In the genomic region with DNA sequence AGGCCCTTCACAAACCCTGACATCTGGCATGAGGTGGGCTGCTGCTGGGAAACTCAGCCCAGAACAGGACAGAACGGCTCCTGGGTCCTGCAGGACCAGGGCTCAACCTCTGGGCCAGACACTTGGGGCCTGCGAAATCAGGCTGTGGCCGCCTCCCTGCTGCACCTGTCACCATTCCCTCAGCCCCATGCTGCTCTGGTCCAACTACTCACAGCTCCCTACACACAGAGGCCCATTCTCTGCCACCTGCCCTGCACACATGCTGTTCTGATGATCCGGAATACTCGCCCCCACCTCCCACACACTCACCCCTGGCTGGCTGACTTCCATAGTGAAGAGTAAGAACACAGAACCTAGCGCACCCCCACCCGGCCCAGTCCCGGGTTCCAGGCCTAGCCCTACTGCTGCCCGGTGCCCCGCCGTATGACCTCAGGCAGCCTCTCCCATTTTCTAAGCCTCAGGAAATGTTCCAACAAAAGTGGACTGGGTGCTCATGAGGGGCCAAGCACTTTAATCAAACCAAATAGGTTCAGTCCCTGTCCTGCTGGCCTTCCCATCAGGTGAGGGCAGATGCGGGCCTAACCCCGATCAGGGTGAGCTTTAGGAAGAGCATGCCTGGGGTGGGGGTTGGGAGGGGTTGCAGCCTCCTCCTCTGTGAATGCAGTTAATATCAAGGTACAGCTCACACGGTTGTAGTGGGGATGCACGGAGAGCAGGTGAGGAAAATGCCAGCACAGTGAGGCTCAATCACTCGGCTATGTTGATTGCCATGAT, we compare ENCODE assay signal across 10 cellular contexts. TPM values are rescaled to one million over a fixed set of nuclear protein-coding genes. Genes with fewer than 3 reads are reported as not detected.
DNase-seq lines count a peak whose midpoint lies in the region; ATAC-seq, FAIRE-seq and TF ChIP-seq lines count a peak whose summit lies in the region.
"Had no signal": no experiment of that assay in that cellular context is flagged by ENCODE, and none has a peak within 500 bp of the region (broad histone marks: within the 10 kb centered on the region; RNA-seq: fewer than 3 reads in every experiment).

No MANE protein-coding gene starts in this region.

- peak overlapping the region; percentile 93 to 99 (median 98) for H3K27ac ChIP-seq in transverse colon

- no peaks in the 10 kb centered on the region for H3K27me3 ChIP-seq in mucosa of stomach (ENCODE audit: control insufficient read depth, insufficient read depth, low read length)
- H3K27me3 ChIP-seq in transverse colon, result no peaks in the 10 kb centered on the region

- peak overlapping the region; percentile 10 for H3K9ac ChIP-seq in mucosa of stomach (ENCODE audit: low read length)

- H3K4me3 ChIP-seq in mucosa of stomach (ENCODE audit: low read length), result no peak overlapping the region
- H3K4me3 ChIP-seq in transverse colon, result no peak overlapping the region

- in situ Hi-C loops in transverse colon (cut with MboI; ENCODE audit: low pct_ligation_motif_present in 1 of 4, low pct_unique_long_range_greater_than_20kb in 1 of 4, low sequenced_read_pairs in 3 of 4), result no loop called here

- no peak for TF ChIP-seq CTCF in transverse colon (IDR thresholded peaks at IDR 0.05)
- no peak for TF ChIP-seq CTCF in omental fat pad (IDR thresholded peaks at IDR 0.05)

- peaks cover 74% of the 10 kb centered on the region for H3K4me1 Mint-ChIP-seq in activated T-cell treated with anti-CD3 and anti-CD28 coated beads, Interleukin-2, amount 50 U/mL, for 24 hours (ENCODE audit: low read depth)
- peaks cover 69% of the 10 kb centered on the region for H3K4me1 Mint-ChIP-seq in activated naive CD8-positive, alpha-beta T cell treated with anti-CD3 and anti-CD28 coated beads, Interleukin-2, amount 50 U/mL, for 24 hours

- H3K4me1 ChIP-seq in mucosa of stomach (ENCODE audit: control insufficient read depth, insufficient read depth, low read length) (peaks cover 71% of the 10 kb centered on the region), transverse colon (peaks cover 44 to 70% (median 67%) of the 10 kb centered on the region in 4 donors)

- no peaks in the 10 kb centered on the region for H3K27me3 Mint-ChIP-seq in activated T-cell treated with anti-CD3 and anti-CD28 coated beads, Interleukin-2, amount 50 U/mL, for 24 hours
- no peaks in the 10 kb centered on the region for H3K27me3 Mint-ChIP-seq in activated naive CD8-positive, alpha-beta T cell treated with anti-CD3 and anti-CD28 coated beads, Interleukin-2, amount 50 U/mL, for 24 hours
- H3K27me3 Mint-ChIP-seq: activated naive CD4-positive, alpha-beta T cell treated with anti-CD3 and anti-CD28 coated beads, Interleukin-2, amount 50 U/mL, for 24 hours had no signal

- H3K9me3 ChIP-seq in mucosa of stomach (ENCODE audit: control insufficient read depth, low read length) (no peaks in the 10 kb centered on the region), transverse colon (no peaks in the 10 kb centered on the region)

- H3K36me3 ChIP-seq in mucosa of stomach (ENCODE audit: control insufficient read depth, insufficient read depth, low read length), result peaks cover 3% of the 10 kb centered on the region
- H3K36me3 ChIP-seq in transverse colon, result no peaks in the 10 kb centered on the region

- no peak overlapping the region for H3K4me3 Mint-ChIP-seq in activated T-cell treated with anti-CD3 and anti-CD28 coated beads, Interleukin-2, amount 50 U/mL, for 24 hours
- H3K4me3 Mint-ChIP-seq in activated naive CD8-positive, alpha-beta T cell treated with anti-CD3 and anti-CD28 coated beads, Interleukin-2, amount 50 U/mL, for 24 hours, result no peak overlapping the region

- no peak for FAIRE-seq in RCC 7860 (lab: Jason Lieb, UNC)

- no peak for DNase-seq in activated T-cell treated with anti-CD3 and anti-CD28 coated beads, Interleukin-2, amount 50 U/mL, for 24 hours
- no peak for DNase-seq in activated T-cell treated with anti-CD3 and anti-CD28 coated beads, Interleukin-2, amount 50 U/mL, for 48 hours
- DNase-seq in activated naive CD8-positive, alpha-beta T cell treated with anti-CD3 and anti-CD28 coated beads, Interleukin-2, amount 50 U/mL, for 24 hours, result no peak
- DNase-seq in transverse colon (no peak), RCC 7860 (ENCODE audit: low spot score) (no peak), omental fat pad (ENCODE audit: low spot score) (no peak)
- DNase-seq: NCI-H1694 had no signal

- H3K27ac Mint-ChIP-seq in activated T-cell treated with anti-CD3 and anti-CD28 coated beads, Interleukin-2, amount 50 U/mL, for 24 hours, result peak overlapping the region; percentile 97
- peak overlapping the region; percentile 37 for H3K27ac Mint-ChIP-seq in activated naive CD8-positive, alpha-beta T cell treated with anti-CD3 and anti-CD28 coated beads, Interleukin-2, amount 50 U/mL, for 24 hours

- WGBS in transverse colon (ENCODE audit: low coverage in 1 of 2), 2 donors, result 49% methylated on average over 16 of the region's 16 CpGs; no CpG with 5 or more reads in 1 of the 2 donors

- no peaks in the 10 kb centered on the region for H3K9me3 Mint-ChIP-seq in activated T-cell treated with anti-CD3 and anti-CD28 coated beads, Interleukin-2, amount 50 U/mL, for 24 hours
- no peaks in the 10 kb centered on the region for H3K9me3 Mint-ChIP-seq in activated naive CD8-positive, alpha-beta T cell treated with anti-CD3 and anti-CD28 coated beads, Interleukin-2, amount 50 U/mL, for 24 hours
- H3K9me3 Mint-ChIP-seq: activated naive CD4-positive, alpha-beta T cell treated with anti-CD3 and anti-CD28 coated beads, Interleukin-2, amount 50 U/mL, for 24 hours had no signal

- H3K36me3 Mint-ChIP-seq in activated T-cell treated with anti-CD3 and anti-CD28 coated beads, Interleukin-2, amount 50 U/mL, for 24 hours (ENCODE audit: low read depth), result peaks cover 69% of the 10 kb centered on the region
- H3K36me3 Mint-ChIP-seq in activated naive CD8-positive, alpha-beta T cell treated with anti-CD3 and anti-CD28 coated beads, Interleukin-2, amount 50 U/mL, for 24 hours (ENCODE audit: low read depth), result peaks cover 6% of the 10 kb centered on the region

- ATAC-seq in activated naive CD8-positive, alpha-beta T cell treated with anti-CD3 and anti-CD28 coated beads, Interleukin-2, amount 50 U/mL, for 24 hours, result no peak
- ATAC-seq in HG02885 (IDR thresholded peaks at IDR 0.05; ENCODE audit: poor library complexity, unreplicated experiment) (no peak), omental fat pad (ENCODE audit: low FRiP score) (no peak)

- no peak for TF ChIP-seq POLR2A in transverse colon (IDR thresholded peaks at IDR 0.05)

- intact Hi-C loops in transverse colon (cut with DNase I; ENCODE audit: low total_unique reads), result no loop called here

- no peak for TF ChIP-seq EP300 in transverse colon (IDR thresholded peaks at IDR 0.05; ENCODE audit: low read depth)

RNA-seq across cellular contexts. Expression of a gene that starts 3.9 kb away (rescaled TPM):
- 10 to 100 TPM in 3 of 4 donors, 1 to 10 TPM in 1; 9.6 to 30.9 (median 23.2) TPM for total RNA-seq in transverse colon
- total RNA-seq in omental fat pad, result 10 to 100 TPM; 20.8 to 61.5 (median 29.0) TPM

RNA-seq across cellular contexts. Expression of a gene that starts 36.7 kb away (rescaled TPM):
- 100 to 1,000 TPM in 1 of 4 donors, 10 to 100 TPM in 3; 23.7 to 104 (median 62.8) TPM for total RNA-seq in transverse colon
- 100 to 1,000 TPM in 1 of 4 donors, 10 to 100 TPM in 3; 63.2 to 100 (median 72.6) TPM for total RNA-seq in omental fat pad

RNA-seq across cellular contexts. Expression of a gene that starts 41.0 kb away (rescaled TPM):
- total RNA-seq in transverse colon (10 to 100 TPM; 26.1 to 78.9 (median 57.1) TPM), omental fat pad (100 to 1,000 TPM; 158 to 345 (median 227) TPM)
